ENCODE assay signal across 1 cellular context in the genomic region with DNA sequence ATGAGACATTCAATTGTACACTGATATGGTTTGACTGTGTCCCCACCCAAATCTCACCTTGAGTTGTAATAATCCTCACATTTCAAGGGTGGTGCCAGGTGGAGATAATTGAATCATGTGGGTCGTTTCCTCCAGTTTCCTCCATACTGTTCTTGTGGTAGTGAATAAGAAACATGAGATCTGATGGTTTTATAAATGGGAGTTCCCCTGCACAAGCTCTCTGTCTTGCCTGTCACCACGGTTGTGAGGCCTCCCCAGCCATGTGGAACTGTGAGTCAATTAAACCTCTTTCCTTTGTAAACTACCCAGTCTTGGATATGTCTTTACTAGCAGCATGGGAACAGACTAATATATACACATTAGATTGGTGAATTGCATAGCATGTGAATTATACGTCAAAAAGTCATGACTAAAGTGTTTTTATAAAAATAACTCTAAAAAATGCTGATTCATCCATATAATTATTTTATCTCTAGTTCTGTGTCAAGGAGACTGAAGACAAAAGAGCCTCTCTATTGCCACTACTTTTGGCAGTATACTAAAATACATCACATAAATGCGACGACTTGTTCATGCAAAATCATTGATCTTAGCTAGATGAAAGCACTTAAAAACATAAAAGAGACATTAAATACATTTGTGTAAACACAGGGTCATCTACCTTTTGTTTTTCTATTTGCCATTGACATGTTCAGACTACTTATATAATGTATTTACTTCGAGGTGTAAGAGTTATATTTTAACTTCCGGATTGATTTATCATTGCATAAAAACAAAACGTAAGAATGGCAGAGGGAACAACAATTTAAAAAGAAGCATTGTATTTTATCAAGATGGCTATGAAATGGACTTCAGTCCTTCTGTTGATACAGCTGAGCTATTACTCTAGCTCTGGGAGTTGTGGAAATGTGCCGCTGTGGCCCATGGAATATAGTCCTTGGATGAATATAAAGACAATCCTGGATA.
A peak's percentile ranks its signal among the peaks of the same experiment; 100 is the strongest.
TF ChIP-seq lines count a peak whose summit lies in the region.

No MANE protein-coding gene starts in this region.

TF ChIP-seq in HepG2, 621 proteins besides CTCF, POLR2A, EP300 and RAD21 (continued from another document):
- TF ChIP-seq MZF1 (CRISPR knock-in tag; IDR thresholded peaks at IDR 0.05; ENCODE audit: borderline replicate concordance) (no peak), ZNF331 (CRISPR knock-in tag; IDR thresholded peaks at IDR 0.05) (no peak), MIER3 (CRISPR knock-in tag; IDR thresholded peaks at IDR 0.05; ENCODE audit: borderline replicate concordance) (peak; percentile 17; the same call in 1 of the 2 replicates), TCF7L2 (IDR thresholded peaks at IDR 0.05; ENCODE audit: low read depth, low read length) (peak; percentile 37; the same call in 1 of the 2 replicates), NCOR1 (IDR thresholded peaks at IDR 0.05; ENCODE audit: borderline replicate concordance, low read length) (peak; percentile 71; the same call in 1 of the 2 replicates), NKX3-1 (CRISPR knock-in tag; IDR thresholded peaks at IDR 0.05) (no peak), ZNF563 (CRISPR knock-in tag; IDR thresholded peaks at IDR 0.05) (no peak), ZNF878 (CRISPR knock-in tag; IDR thresholded peaks at IDR 0.05) (0 out of 2 replicates have a peak, but pooled peaks have one; percentile 25), ZNF33B (CRISPR knock-in tag; IDR thresholded peaks at IDR 0.05) (no peak), KDM4B (CRISPR knock-in tag; IDR thresholded peaks at IDR 0.05) (no peak), BCL6 (CRISPR knock-in tag; IDR thresholded peaks at IDR 0.05) (peak; percentile 68), ZBTB20 (CRISPR knock-in tag; IDR thresholded peaks at IDR 0.05; ENCODE audit: borderline replicate concordance, low read depth) (no peak), SRF (IDR thresholded peaks at IDR 0.05; ENCODE audit: low read depth, low read length) (no peak)
- TF ChIP-seq, protein P1, sequence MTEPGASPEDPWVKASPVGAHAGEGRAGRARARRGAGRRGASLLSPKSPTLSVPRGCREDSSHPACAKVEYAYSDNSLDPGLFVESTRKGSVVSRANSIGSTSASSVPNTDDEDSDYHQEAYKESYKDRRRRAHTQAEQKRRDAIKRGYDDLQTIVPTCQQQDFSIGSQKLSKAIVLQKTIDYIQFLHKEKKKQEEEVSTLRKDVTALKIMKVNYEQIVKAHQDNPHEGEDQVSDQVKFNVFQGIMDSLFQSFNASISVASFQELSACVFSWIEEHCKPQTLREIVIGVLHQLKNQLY (CRISPR knock-in tag; IDR thresholded peaks at IDR 0.05): no peak
